In genomic region chr6:52753137-52753536, GRCh38 we compare ENCODE assay signal across 11 cellular contexts. TPM values are rescaled to one million over a fixed set of nuclear protein-coding genes. Genes with fewer than 3 reads are reported as not detected.
"Had no signal": no experiment of that assay in that cellular context is flagged by ENCODE, and none has a peak within 500 bp of the region (broad histone marks: within the 10 kb centered on the region; RNA-seq: fewer than 3 reads in every experiment).

No MANE protein-coding gene starts in this region.

RNA-seq across cellular contexts. Expression of gene GSTA2, which starts 10.1 kb away (rescaled TPM):
- total RNA-seq: activated B cell treated with CpG ODN at 0.5 μM for 24 hours; activated CD4-positive, alpha-beta memory T cell treated with anti-CD3 and anti-CD28 coated beads for 36 hours; activated naive CD4-positive, alpha-beta T cell treated with anti-CD3 and anti-CD28 coated beads for 36 hours; activated naive CD4-positive, alpha-beta T cell treated with anti-CD3 and anti-CD28 coated beads, Interleukin-2, amount 50 U/mL, for 72 hours; activated T-cell treated with anti-CD3 and anti-CD28 coated beads, Interleukin-2, amount 50 U/mL, for 4 hours; activated T-helper 1 cell treated with anti-CD3 and anti-CD28 coated beads, Interleukin-12 subunit alpha, Interleukin-12 subunit beta, Interleukin-2, Interleukin-4 antibody, amounts not matched to agents 30 ng/mL and 10 ng/mL and 1 ng/mL, durations not matched to agents 14 hours and 24 hours and 36 hours; cerebellum; Right ventricle myocardium inferior; T-cell; T-helper 17 cell had no signal

RNA-seq across cellular contexts. Expression of gene GSTA1, which starts 50.5 kb away (rescaled TPM):
- total RNA-seq: activated B cell treated with CpG ODN at 0.5 μM for 24 hours; activated CD4-positive, alpha-beta memory T cell treated with anti-CD3 and anti-CD28 coated beads for 36 hours; activated naive CD4-positive, alpha-beta T cell treated with anti-CD3 and anti-CD28 coated beads for 36 hours; activated naive CD4-positive, alpha-beta T cell treated with anti-CD3 and anti-CD28 coated beads, Interleukin-2, amount 50 U/mL, for 72 hours; activated T-helper 1 cell treated with anti-CD3 and anti-CD28 coated beads, Interleukin-12 subunit alpha, Interleukin-12 subunit beta, Interleukin-2, Interleukin-4 antibody, amounts not matched to agents 30 ng/mL and 10 ng/mL and 1 ng/mL, durations not matched to agents 14 hours and 24 hours and 36 hours; cerebellum; Right ventricle myocardium inferior; SK-MEL-5 had no signal
